ENCODE assay signal across 8 cellular contexts in the genomic region with DNA sequence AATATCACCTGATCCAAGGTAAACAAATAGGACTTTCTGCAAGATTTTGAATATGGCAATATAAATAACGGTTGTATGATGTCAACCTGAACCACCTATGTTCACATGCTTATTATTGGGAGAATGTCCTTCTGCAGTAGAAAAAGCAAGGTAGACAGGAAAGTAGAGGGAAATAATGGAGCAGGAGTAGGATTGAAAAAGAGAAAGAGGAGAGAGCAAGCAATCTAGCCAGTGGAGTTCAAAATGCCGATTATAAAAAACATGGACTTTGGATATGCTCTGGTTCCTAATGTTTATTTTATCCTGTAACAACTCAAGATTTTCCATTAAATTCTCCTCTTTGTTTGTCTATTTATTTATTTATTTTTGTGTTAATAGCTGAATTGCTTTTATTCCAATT.
"Had no signal": no experiment of that assay in that cellular context is flagged by ENCODE, and none has a peak within 500 bp of the region (broad histone marks: within the 10 kb centered on the region; RNA-seq: fewer than 3 reads in every experiment).

No MANE protein-coding gene starts in this region.

- DNase-seq: GDM1, GF-D8 had no signal

- FAIRE-seq: G401.6, GM12878, GM12891, GM12892, GM18507, GM19239 had no signal

- H3K4me3 ChIP-seq: GM12878 had no signal

- ATAC-seq: GM12878 had no signal
